ENCODE assay signal across 16 cellular contexts in genomic region chr21:25871566-25871965, GRCh38.
DNase-seq lines count a peak whose midpoint lies in the region; ATAC-seq and TF ChIP-seq lines count a peak whose summit lies in the region.
"Had no signal": no experiment of that assay in that cellular context is flagged by ENCODE, and none has a peak within 500 bp of the region (broad histone marks: within the 10 kb centered on the region; RNA-seq: fewer than 3 reads in every experiment).

No MANE protein-coding gene starts in this region.

- POLR2A ChIA-PET in activated CD4-positive, alpha-beta T cell treated with anti-CD3 and anti-CD28 coated beads for 36 hours (lab: Charles Lee): no interaction called here

- H3K4me2 ChIP-seq in mesendoderm (ENCODE audit: low read length): no peak overlapping the region

- no peak overlapping the region for H2BK15ac ChIP-seq in mesendoderm (replicated peaks; ENCODE audit: low read depth)

- H3K23ac ChIP-seq in mesendoderm (ENCODE audit: low read length): no peak overlapping the region

- H3K4me3 ChIP-seq in HFF-Myc (replicated peaks; ENCODE audit: low read depth, low read length): no peak overlapping the region
- H3K4me3 ChIP-seq in astrocyte of the cerebellum (ENCODE audit: low read depth, low read length): no peak overlapping the region
- no peak overlapping the region for H3K4me3 ChIP-seq in mesendoderm (ENCODE audit: low read length)
- no peak overlapping the region for H3K4me3 ChIP-seq in right atrium auricular region
- H3K4me3 ChIP-seq: heart left ventricle, vagina had no signal

- no peaks in the 10 kb centered on the region for H3K9me3 ChIP-seq in right atrium auricular region
- H3K9me3 ChIP-seq: heart left ventricle, vagina had no signal

- peak; percentile 36 for DNase-seq in activated CD4-positive, alpha-beta T cell treated with anti-CD3 and anti-CD28 coated beads for 36 hours
- no peak for DNase-seq in activated CD4-positive, alpha-beta T cell treated with anti-CD3 and anti-CD28 coated beads, Interleukin-2, amount 10 ng/mL, durations not matched to agents 24 days and 14 days
- no peak for DNase-seq in HFF-Myc (ENCODE audit: extremely low read depth, low read depth)
- no peak for DNase-seq in astrocyte of the cerebellum (ENCODE audit: low read depth)
- peak; percentile 46 for DNase-seq in mesendoderm
- DNase-seq in right atrium auricular region (ENCODE audit: low spot score): no peak
- DNase-seq: activated T-cell treated with anti-CD3 and anti-CD28 coated beads for 4 hours; amniotic stem cell; effector memory CD4-positive, alpha-beta T cell; EL; heart left ventricle; left ventricle myocardium superior had no signal

- no peak overlapping the region for H3K4ac ChIP-seq in mesendoderm (ENCODE audit: low read depth, low read length)

- TF ChIP-seq CTCF in HFF-Myc (IDR thresholded peaks at IDR 0.05; ENCODE audit: low read depth, low read length, missing control alignments): peak; percentile 14
- peak; percentile 30 for TF ChIP-seq CTCF in astrocyte of the cerebellum (IDR thresholded peaks at IDR 0.05; ENCODE audit: low read depth, low read length, missing control alignments)
- no peak for TF ChIP-seq CTCF in right atrium auricular region (IDR thresholded peaks at IDR 0.05)

- H3K27ac ChIP-seq in mesendoderm (ENCODE audit: low read depth, low read length): no peak overlapping the region
- no peak overlapping the region for H3K27ac ChIP-seq in right atrium auricular region
- H3K27ac ChIP-seq: heart left ventricle, vagina had no signal

- no peaks in the 10 kb centered on the region for H3K4me1 Mint-ChIP-seq in activated CD4-positive, alpha-beta T cell treated with anti-CD3 and anti-CD28 coated beads for 36 hours
- H3K4me1 Mint-ChIP-seq in activated CD4-positive, alpha-beta T cell treated with anti-CD3 and anti-CD28 coated beads, Interleukin-2, amount 10 ng/mL, durations not matched to agents 24 days and 14 days: no peaks in the 10 kb centered on the region

- H3K9me3 Mint-ChIP-seq in activated CD4-positive, alpha-beta T cell treated with anti-CD3 and anti-CD28 coated beads for 36 hours (ENCODE audit: low read depth): no peaks in the 10 kb centered on the region
- H3K9me3 Mint-ChIP-seq in activated CD4-positive, alpha-beta T cell treated with anti-CD3 and anti-CD28 coated beads, Interleukin-2, amount 10 ng/mL, durations not matched to agents 24 days and 14 days: no peaks in the 10 kb centered on the region

- H4K8ac ChIP-seq in mesendoderm (ENCODE audit: low read depth, low read length): no peak overlapping the region

- ATAC-seq in activated CD4-positive, alpha-beta T cell treated with anti-CD3 and anti-CD28 coated beads for 36 hours: no peak
- ATAC-seq in GM18870 (IDR thresholded peaks at IDR 0.05; ENCODE audit: unreplicated experiment) (no peak), GM18873 (IDR thresholded peaks at IDR 0.05; ENCODE audit: low FRiP score, unreplicated experiment) (no peak)
- ATAC-seq: heart left ventricle, left ventricle myocardium superior, Right ventricle myocardium inferior had no signal

- intact Hi-C loops in activated CD4-positive, alpha-beta T cell treated with anti-CD3 and anti-CD28 coated beads for 36 hours (cut with DNase I, micrococcal nuclease): no loop called here
- intact Hi-C loops in activated CD4-positive, alpha-beta T cell treated with anti-CD3 and anti-CD28 coated beads, Interleukin-2, amount 10 ng/mL, durations not matched to agents 24 days and 14 days (cut with micrococcal nuclease): no loop called here

- no peak overlapping the region for H3K4me3 Mint-ChIP-seq in activated CD4-positive, alpha-beta T cell treated with anti-CD3 and anti-CD28 coated beads for 36 hours
- no peak overlapping the region for H3K4me3 Mint-ChIP-seq in activated CD4-positive, alpha-beta T cell treated with anti-CD3 and anti-CD28 coated beads, Interleukin-2, amount 10 ng/mL, durations not matched to agents 24 days and 14 days

- WGBS in mesendoderm (ENCODE audit: extremely low coverage, insufficient coverage, low lambda C conversion rate): no CpG with 5 or more reads among the region's 3 CpGs

- H3K36me3 ChIP-seq in mesendoderm (ENCODE audit: control insufficient read depth, insufficient read depth, low read length) (no peaks in the 10 kb centered on the region), right atrium auricular region (no peaks in the 10 kb centered on the region)
- H3K36me3 ChIP-seq: vagina had no signal

- peaks cover under 1% of the 10 kb centered on the region for H3K36me3 Mint-ChIP-seq in activated CD4-positive, alpha-beta T cell treated with anti-CD3 and anti-CD28 coated beads for 36 hours (ENCODE audit: low read depth)
- no peaks in the 10 kb centered on the region for H3K36me3 Mint-ChIP-seq in activated CD4-positive, alpha-beta T cell treated with anti-CD3 and anti-CD28 coated beads, Interleukin-2, amount 10 ng/mL, durations not matched to agents 24 days and 14 days (ENCODE audit: low read depth)

- CTCF ChIA-PET in activated CD4-positive, alpha-beta T cell treated with anti-CD3 and anti-CD28 coated beads for 36 hours (lab: Charles Lee): interaction anchor here (0.5 kb wide), 1 partner anchor 814 kb away, joined by 4 read pairs; no protein-coding TSS in a partner anchor

- no peaks in the 10 kb centered on the region for H3K4me1 ChIP-seq in mesendoderm (ENCODE audit: control insufficient read depth, low read depth, low read length)
- H3K4me1 ChIP-seq in right atrium auricular region: no peaks in the 10 kb centered on the region
- H3K4me1 ChIP-seq: heart left ventricle, vagina had no signal

- no peak overlapping the region for H3K27ac Mint-ChIP-seq in activated CD4-positive, alpha-beta T cell treated with anti-CD3 and anti-CD28 coated beads for 36 hours
- no peak overlapping the region for H3K27ac Mint-ChIP-seq in activated CD4-positive, alpha-beta T cell treated with anti-CD3 and anti-CD28 coated beads, Interleukin-2, amount 10 ng/mL, durations not matched to agents 24 days and 14 days

- H2AK5ac ChIP-seq in mesendoderm (ENCODE audit: low read length): no peak overlapping the region

- H3K79me1 ChIP-seq in mesendoderm (ENCODE audit: low read length): no peaks in the 10 kb centered on the region

- no peak overlapping the region for H3K56ac ChIP-seq in mesendoderm (ENCODE audit: low read length)

- no peaks in the 10 kb centered on the region for H3K27me3 Mint-ChIP-seq in activated CD4-positive, alpha-beta T cell treated with anti-CD3 and anti-CD28 coated beads for 36 hours
- peaks cover 2% of the 10 kb centered on the region for H3K27me3 Mint-ChIP-seq in activated CD4-positive, alpha-beta T cell treated with anti-CD3 and anti-CD28 coated beads, Interleukin-2, amount 10 ng/mL, durations not matched to agents 24 days and 14 days

- no peak overlapping the region for H3K9ac ChIP-seq in mesendoderm (ENCODE audit: low read length)

- H2BK120ac ChIP-seq in mesendoderm (ENCODE audit: low read depth, low read length): no peak overlapping the region

- H3K79me2 ChIP-seq in mesendoderm (ENCODE audit: control insufficient read depth, insufficient read depth, low read length): no peaks in the 10 kb centered on the region

- H4K5ac ChIP-seq in mesendoderm (ENCODE audit: low read length): no peak overlapping the region

- in situ Hi-C loops in astrocyte of the cerebellum (cut with HindIII; ENCODE audit: low sequenced_read_pairs): no loop called here

- H3K27me3 ChIP-seq in mesendoderm (ENCODE audit: insufficient read depth, low read length, poor library complexity): no peaks in the 10 kb centered on the region
- H3K27me3 ChIP-seq in right atrium auricular region: no peaks in the 10 kb centered on the region
- H3K27me3 ChIP-seq: heart left ventricle, vagina had no signal

- H2BK5ac ChIP-seq in mesendoderm (ENCODE audit: low read length): no peak overlapping the region

- no peak overlapping the region for H3K18ac ChIP-seq in mesendoderm (ENCODE audit: low read length)

Comparison
In these comparisons a context has a peak if more than half of its experiments do, and no peak if none do; other contexts are left out.
1. DNase-seq: peak in activated CD4-positive, alpha-beta T cell treated with anti-CD3 and anti-CD28 coated beads for 36 hours (single experiment) and mesendoderm (single experiment); none in activated CD4-positive, alpha-beta T cell treated with anti-CD3 and anti-CD28 coated beads, Interleukin-2, amount 10 ng/mL, durations not matched to agents 24 days and 14 days (single experiment), HFF-Myc (single experiment), astrocyte of the cerebellum (single experiment) and right atrium auricular region (single experiment).
2. CTCF ChIP-seq: peak in HFF-Myc (single experiment) and astrocyte of the cerebellum (single experiment); none in right atrium auricular region (0 of 2).